16 cellular contexts compared by ENCODE assay signal in genomic region chr5:146906803-146907202, GRCh38. TPM values are rescaled to one million over a fixed set of nuclear protein-coding genes. Genes with fewer than 3 reads are reported as not detected.
DNase-seq lines count a peak whose midpoint lies in the region; ATAC-seq and TF ChIP-seq lines count a peak whose summit lies in the region.
"Had no signal": no experiment of that assay in that cellular context is flagged by ENCODE, and none has a peak within 500 bp of the region (broad histone marks: within the 10 kb centered on the region; RNA-seq: fewer than 3 reads in every experiment).

No MANE protein-coding gene starts in this region.

- no peak overlapping the region for H3K9ac ChIP-seq in H9 (ENCODE audit: extremely low read depth, insufficient read length, low read length)

- H3K23ac ChIP-seq in H9 (ENCODE audit: insufficient read length, low read depth, low read length) = no peak overlapping the region

- H3K4me3 Mint-ChIP-seq in Caco-2 (ENCODE audit: unreplicated experiment) (no peak overlapping the region), H9 (no peak overlapping the region)
- no peak overlapping the region for H3K4me3 Mint-ChIP-seq in stimulated activated naive CD8-positive, alpha-beta T cell treated with anti-CD3 and anti-CD28 coated beads, Interleukin-15, amount 100 ng/mL, for 72 hours
- H3K4me3 Mint-ChIP-seq: activated CD4-positive, alpha-beta T cell treated with anti-CD3 and anti-CD28 coated beads, Interleukin-2, amount 10 ng/mL, durations not matched to agents 24 days and 14 days; activated T-helper 17 cell treated with anti-CD3 and anti-CD28 coated beads, Interleukin-2, amount 50 U/mL, for 72 hours; CD4-positive, alpha-beta memory T cell had no signal

- no peaks in the 10 kb centered on the region for H3K9me3 ChIP-seq in Caco-2
- no peaks in the 10 kb centered on the region for H3K9me3 ChIP-seq in H9 (ENCODE audit: control insufficient read depth, low read depth, low read length)
- no peaks in the 10 kb centered on the region for H3K9me3 ChIP-seq in suprapubic skin

- no peak overlapping the region for H2AFZ ChIP-seq in H9 (ENCODE audit: low read length)

- no CpG with 5 or more reads among the region's 5 CpGs for WGBS in H9 (ENCODE audit: extremely low coverage, insufficient read length, low lambda C conversion rate)
- WGBS in suprapubic skin = 81% methylated on average over 5 of the region's 5 CpGs

- H4K91ac ChIP-seq in H9 (ENCODE audit: insufficient read length, low read depth, low read length) = no peak overlapping the region

- BruUV-seq in Caco-2 (replicated peaks; lab: Mats Ljungman, UMichigan) = no TSS peak

- no peak for TF ChIP-seq POLR2A in suprapubic skin (IDR thresholded peaks at IDR 0.05)

- intact Hi-C loops in Caco-2 (cut with micrococcal nuclease; ENCODE audit: unreplicated experiment) = no loop called here

- H2BK5ac ChIP-seq in H9 (ENCODE audit: insufficient read length, low read length) = no peak overlapping the region

- DNase-seq in Caco-2 (peak; percentile 29 to 42), H9 (peak; percentile 87), amniotic epithelial cell (ENCODE audit: low read depth) (peak; percentile 58), iPS-NIHi7 (ENCODE audit: extremely low spot score) (peak; percentile 84), suprapubic skin (ENCODE audit: low spot score in 2 of 2) (no peak), OCI-M2 (lab: John Stamatoyannopoulos, UW; ENCODE audit: unreplicated experiment) (no peak)
- no peak for DNase-seq in stimulated activated naive CD8-positive, alpha-beta T cell treated with anti-CD3 and anti-CD28 coated beads, Interleukin-15, amount 100 ng/mL, for 72 hours
- DNase-seq: activated CD4-positive, alpha-beta T cell treated with anti-CD3 and anti-CD28 coated beads, Interleukin-2, amount 10 ng/mL, durations not matched to agents 24 days and 14 days; CD4-positive, alpha-beta memory T cell; foreskin melanocyte; KBM-7; retina; stimulated activated naive CD8-positive, alpha-beta T cell treated with anti-CD3 and anti-CD28 coated beads, Interleukin-15, Interleukin-2, amounts not matched to agents 100 U/mL and 50 U/mL, for 24 hours had no signal

- H3K27me3 Mint-ChIP-seq in Caco-2 (ENCODE audit: insufficient read depth, unreplicated experiment) = peaks cover 5% of the 10 kb centered on the region
- no peaks in the 10 kb centered on the region for H3K27me3 Mint-ChIP-seq in H9 (ENCODE audit: low read depth)
- no peaks in the 10 kb centered on the region for H3K27me3 Mint-ChIP-seq in stimulated activated naive CD8-positive, alpha-beta T cell treated with anti-CD3 and anti-CD28 coated beads, Interleukin-15, amount 100 ng/mL, for 72 hours
- H3K27me3 Mint-ChIP-seq: activated CD4-positive, alpha-beta T cell treated with anti-CD3 and anti-CD28 coated beads, Interleukin-2, amount 10 ng/mL, durations not matched to agents 24 days and 14 days; activated T-helper 17 cell treated with anti-CD3 and anti-CD28 coated beads, Interleukin-2, amount 50 U/mL, for 72 hours had no signal

- no peaks in the 10 kb centered on the region for H3K36me3 Mint-ChIP-seq in Caco-2 (ENCODE audit: insufficient read depth, unreplicated experiment)
- no peaks in the 10 kb centered on the region for H3K36me3 Mint-ChIP-seq in H9 (ENCODE audit: insufficient read depth in 1 of 3, low read depth in 3 of 3)
- H3K36me3 Mint-ChIP-seq: CD4-positive, alpha-beta memory T cell had no signal

- no peaks in the 10 kb centered on the region for H3K4me1 ChIP-seq in Caco-2
- H3K4me1 ChIP-seq in H9 (ENCODE audit: insufficient read depth, low read length) = no peaks in the 10 kb centered on the region
- no peaks in the 10 kb centered on the region for H3K4me1 ChIP-seq in suprapubic skin

- no peak overlapping the region for H3K4ac ChIP-seq in H9 (ENCODE audit: low read depth, low read length)

- H3K79me2 ChIP-seq in H9 (ENCODE audit: insufficient read depth, low read length) = no peaks in the 10 kb centered on the region

- H2BK12ac ChIP-seq in H9 (ENCODE audit: insufficient read length, low read depth, low read length) = no peak overlapping the region

- no peak for TF ChIP-seq EP300 in suprapubic skin (IDR thresholded peaks at IDR 0.05)

- no peak for ATAC-seq in GM18909 (IDR thresholded peaks at IDR 0.05; ENCODE audit: poor library complexity, unreplicated experiment)
- no peak for ATAC-seq in stimulated activated naive CD8-positive, alpha-beta T cell treated with anti-CD3 and anti-CD28 coated beads, Interleukin-15, amount 100 ng/mL, for 72 hours
- ATAC-seq: activated T-helper 17 cell treated with anti-CD3 and anti-CD28 coated beads, Interleukin-2, amount 50 U/mL, for 72 hours; stimulated activated naive CD8-positive, alpha-beta T cell treated with anti-CD3 and anti-CD28 coated beads, Interleukin-15, Interleukin-2, amounts not matched to agents 100 U/mL and 50 U/mL, for 24 hours had no signal

- TF ChIP-seq CTCF in Caco-2 (IDR thresholded peaks at IDR 0.05; ENCODE audit: insufficient read depth in 1 of 2, low read depth in 1 of 2, low read length in 1 of 2, severe bottlenecking in 1 of 2, unreplicated experiment in 1 of 2) = no peak
- TF ChIP-seq CTCF in H9 (conservative IDR thresholded peaks at IDR 0.05) = peak; percentile 82
- no peak for TF ChIP-seq CTCF in suprapubic skin (IDR thresholded peaks at IDR 0.05)

- H3K4me3 ChIP-seq in Caco-2 (ENCODE audit: low read depth, low read length) = no peak overlapping the region
- no peak overlapping the region for H3K4me3 ChIP-seq in suprapubic skin
- H3K4me3 ChIP-seq: dorsolateral prefrontal cortex had no signal

- H3K27ac Mint-ChIP-seq in Caco-2 (ENCODE audit: unreplicated experiment) (no peak overlapping the region), H9 (no peak overlapping the region)
- H3K27ac Mint-ChIP-seq in stimulated activated naive CD8-positive, alpha-beta T cell treated with anti-CD3 and anti-CD28 coated beads, Interleukin-15, amount 100 ng/mL, for 72 hours = no peak overlapping the region
- H3K27ac Mint-ChIP-seq: activated CD4-positive, alpha-beta T cell treated with anti-CD3 and anti-CD28 coated beads, Interleukin-2, amount 10 ng/mL, durations not matched to agents 24 days and 14 days; activated T-helper 17 cell treated with anti-CD3 and anti-CD28 coated beads, Interleukin-2, amount 50 U/mL, for 72 hours; CD4-positive, alpha-beta memory T cell had no signal

- H2BK20ac ChIP-seq in H9 (ENCODE audit: low read depth, low read length, poor library complexity, severe bottlenecking) = no peak overlapping the region

- H3K27ac ChIP-seq in H9 (ENCODE audit: insufficient read length, low read depth, low read length) (no peak overlapping the region), suprapubic skin (no peak overlapping the region)

- no peak overlapping the region for H2AK5ac ChIP-seq in H9 (ENCODE audit: insufficient read length, low read length)

- H3K23me2 ChIP-seq in H9 (ENCODE audit: insufficient read length, low read depth, low read length, poor library complexity, severe bottlenecking) = no peaks in the 10 kb centered on the region

- POLR2A ChIA-PET in Caco-2 (lab: Charles Lee) = no interaction called here

- no peak overlapping the region for H4K8ac ChIP-seq in H9 (replicated peaks; ENCODE audit: insufficient read length, low read depth, low read length)

- no peaks in the 10 kb centered on the region for H3K27me3 ChIP-seq in Caco-2 (replicated peaks; ENCODE audit: control insufficient read depth, insufficient read depth, low read length)
- no peaks in the 10 kb centered on the region for H3K27me3 ChIP-seq in H9 (ENCODE audit: insufficient read depth, low read length)
- no peaks in the 10 kb centered on the region for H3K27me3 ChIP-seq in suprapubic skin
- H3K27me3 ChIP-seq: dorsolateral prefrontal cortex had no signal

- H3K9me3 Mint-ChIP-seq in Caco-2 (ENCODE audit: unreplicated experiment) (no peaks in the 10 kb centered on the region), H9 (no peaks in the 10 kb centered on the region)
- H3K9me3 Mint-ChIP-seq in stimulated activated naive CD8-positive, alpha-beta T cell treated with anti-CD3 and anti-CD28 coated beads, Interleukin-15, amount 100 ng/mL, for 72 hours = no peaks in the 10 kb centered on the region
- H3K9me3 Mint-ChIP-seq: activated CD4-positive, alpha-beta T cell treated with anti-CD3 and anti-CD28 coated beads, Interleukin-2, amount 10 ng/mL, durations not matched to agents 24 days and 14 days; activated T-helper 17 cell treated with anti-CD3 and anti-CD28 coated beads, Interleukin-2, amount 50 U/mL, for 72 hours had no signal

- H3K4me1 Mint-ChIP-seq in Caco-2 (ENCODE audit: low read depth, unreplicated experiment) = no peaks in the 10 kb centered on the region
- H3K4me1 Mint-ChIP-seq in H9 = no peaks in the 10 kb centered on the region
- H3K4me1 Mint-ChIP-seq in stimulated activated naive CD8-positive, alpha-beta T cell treated with anti-CD3 and anti-CD28 coated beads, Interleukin-15, amount 100 ng/mL, for 72 hours = peaks cover 10% of the 10 kb centered on the region
- H3K4me1 Mint-ChIP-seq: activated CD4-positive, alpha-beta T cell treated with anti-CD3 and anti-CD28 coated beads, Interleukin-2, amount 10 ng/mL, durations not matched to agents 24 days and 14 days; activated T-helper 17 cell treated with anti-CD3 and anti-CD28 coated beads, Interleukin-2, amount 50 U/mL, for 72 hours had no signal

- no peak overlapping the region for H3K14ac ChIP-seq in H9 (ENCODE audit: insufficient read depth, low read length)

- no peaks in the 10 kb centered on the region for H3K79me1 ChIP-seq in H9 (ENCODE audit: insufficient read depth, low read depth, low read length, poor library complexity, severe bottlenecking)

- no peak overlapping the region for H3K4me2 ChIP-seq in H9 (ENCODE audit: insufficient read depth, insufficient read length, low read length)

- no peak overlapping the region for H2BK120ac ChIP-seq in H9 (ENCODE audit: low read depth, low read length, poor library complexity, severe bottlenecking)

- no peak overlapping the region for H2BK15ac ChIP-seq in H9 (ENCODE audit: low read depth, low read length)

- no peak overlapping the region for H3K18ac ChIP-seq in H9 (ENCODE audit: insufficient read length, low read depth, low read length)

- no peak overlapping the region for H3K56ac ChIP-seq in H9 (ENCODE audit: insufficient read length, low read depth, low read length)

- no peak overlapping the region for H4K5ac ChIP-seq in H9 (ENCODE audit: insufficient read length, low read depth, low read length)

- CTCF ChIA-PET in Caco-2 (lab: Charles Lee) = no interaction called here

- no peaks in the 10 kb centered on the region for H3K36me3 ChIP-seq in Caco-2 (ENCODE audit: control insufficient read depth, insufficient read depth, low read length)
- no peaks in the 10 kb centered on the region for H3K36me3 ChIP-seq in suprapubic skin

- H3T11ph ChIP-seq in H9 (ENCODE audit: low read length) = no peak overlapping the region

- no peaks in the 10 kb centered on the region for H4K20me1 ChIP-seq in H9 (ENCODE audit: control insufficient read depth, insufficient read depth, insufficient read length)

RNA-seq across cellular contexts. Expression of gene PPP2R2B, which starts 28.2 kb away (rescaled TPM):
- 6.9 and 9.8 TPM in 2 replicates for total RNA-seq in Caco-2 (2022)
- 14.3 and 15.2 TPM in 2 replicates for total RNA-seq in H9 (2021)
- 1 to 10 TPM; 1.2 to 6.4 (median 3.8) TPM for total RNA-seq in suprapubic skin
- total RNA-seq: activated CD4-positive, alpha-beta T cell treated with anti-CD3 and anti-CD28 coated beads, Interleukin-2, amount 10 ng/mL, durations not matched to agents 24 days and 14 days had no signal

Comparison
In these comparisons a context has a peak if more than half of its experiments do, and no peak if none do; other contexts are left out.
1. DNase-seq: peak in Caco-2 (2 of 2), H9 (single experiment), amniotic epithelial cell (single experiment) and iPS-NIHi7 (single experiment); none in suprapubic skin (0 of 2), OCI-M2 (single experiment) and stimulated activated naive CD8-positive, alpha-beta T cell treated with anti-CD3 and anti-CD28 coated beads, Interleukin-15, amount 100 ng/mL, for 72 hours (0 of 2).